Comparison of ENCODE assay signal across 1 cellular context in the genomic region with DNA sequence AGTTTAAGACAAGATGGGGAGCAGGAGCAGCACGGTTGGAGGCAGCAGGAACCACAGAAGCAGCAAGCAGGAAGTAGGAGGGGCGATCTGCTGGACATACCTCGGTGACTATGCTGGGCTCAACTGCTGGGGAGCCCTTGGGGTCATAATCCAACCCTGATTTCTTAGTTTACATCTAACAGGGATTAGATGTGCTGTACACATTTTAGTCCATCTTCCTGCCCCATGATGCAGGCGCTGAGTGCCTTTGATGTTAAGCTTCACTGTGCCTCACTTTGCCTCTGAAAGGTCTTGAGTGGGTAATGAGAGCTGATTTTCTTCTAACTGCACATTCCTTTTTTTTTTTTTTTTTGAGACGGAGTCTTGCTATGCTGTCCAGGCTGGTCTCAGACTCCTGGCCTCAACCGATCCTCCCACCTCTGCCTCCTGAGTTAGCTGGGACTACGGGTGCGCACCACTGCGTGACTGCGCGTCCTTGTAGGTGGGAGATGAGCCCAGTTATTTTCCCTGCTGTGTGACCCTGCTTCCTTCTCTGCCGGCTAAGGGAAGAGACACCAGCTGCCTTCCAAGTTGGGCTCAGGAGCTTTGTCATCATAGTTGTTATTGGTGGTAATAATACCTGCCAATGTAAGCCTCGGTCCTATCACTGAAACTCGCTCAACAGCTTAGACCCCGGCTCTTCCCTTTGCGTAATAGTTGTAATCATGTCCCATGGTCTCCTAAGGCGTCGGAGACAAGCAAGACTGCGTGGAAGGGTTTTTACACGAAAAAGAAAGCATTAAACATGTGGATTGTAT.
TF ChIP-seq lines count a peak whose summit lies in the region.

No MANE protein-coding gene starts in this region.

TF ChIP-seq in GM12878, 131 proteins besides CTCF, POLR2A, EP300 and RAD21 (continued from another document):
- TF ChIP-seq, protein P1, sequence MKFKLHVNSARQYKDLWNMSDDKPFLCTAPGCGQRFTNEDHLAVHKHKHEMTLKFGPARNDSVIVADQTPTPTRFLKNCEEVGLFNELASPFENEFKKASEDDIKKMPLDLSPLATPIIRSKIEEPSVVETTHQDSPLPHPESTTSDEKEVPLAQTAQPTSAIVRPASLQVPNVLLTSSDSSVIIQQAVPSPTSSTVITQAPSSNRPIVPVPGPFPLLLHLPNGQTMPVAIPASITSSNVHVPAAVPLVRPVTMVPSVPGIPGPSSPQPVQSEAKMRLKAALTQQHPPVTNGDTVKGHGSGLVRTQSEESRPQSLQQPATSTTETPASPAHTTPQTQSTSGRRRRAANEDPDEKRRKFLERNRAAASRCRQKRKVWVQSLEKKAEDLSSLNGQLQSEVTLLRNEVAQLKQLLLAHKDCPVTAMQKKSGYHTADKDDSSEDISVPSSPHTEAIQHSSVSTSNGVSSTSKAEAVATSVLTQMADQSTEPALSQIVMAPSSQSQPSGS (IDR thresholded peaks at IDR 0.05; ENCODE audit: low read length) = no peak
- TF ChIP-seq MYB (IDR thresholded peaks at IDR 0.05; ENCODE audit: borderline replicate concordance, low read depth, low read length) = no peak
- no peak for TF ChIP-seq SREBF2 (IDR thresholded peaks at IDR 0.05; ENCODE audit: low read length)
- TF ChIP-seq EZH2 (IDR thresholded peaks at IDR 0.05; ENCODE audit: borderline replicate concordance, control insufficient read depth, low read depth, low read length) = no peak
- TF ChIP-seq RCOR1 (conservative IDR thresholded peaks at IDR 0.05; ENCODE audit: low read depth, low read length) = no peak
- TF ChIP-seq TARDBP (IDR thresholded peaks at IDR 0.05; ENCODE audit: borderline replicate concordance) = no peak
- TF ChIP-seq NRF1 (conservative IDR thresholded peaks at IDR 0.05; ENCODE audit: low read depth, low read length) = no peak
- no peak for TF ChIP-seq BRCA1 (IDR thresholded peaks at IDR 0.05; ENCODE audit: low read depth, low read length)
- TF ChIP-seq, protein P2, sequence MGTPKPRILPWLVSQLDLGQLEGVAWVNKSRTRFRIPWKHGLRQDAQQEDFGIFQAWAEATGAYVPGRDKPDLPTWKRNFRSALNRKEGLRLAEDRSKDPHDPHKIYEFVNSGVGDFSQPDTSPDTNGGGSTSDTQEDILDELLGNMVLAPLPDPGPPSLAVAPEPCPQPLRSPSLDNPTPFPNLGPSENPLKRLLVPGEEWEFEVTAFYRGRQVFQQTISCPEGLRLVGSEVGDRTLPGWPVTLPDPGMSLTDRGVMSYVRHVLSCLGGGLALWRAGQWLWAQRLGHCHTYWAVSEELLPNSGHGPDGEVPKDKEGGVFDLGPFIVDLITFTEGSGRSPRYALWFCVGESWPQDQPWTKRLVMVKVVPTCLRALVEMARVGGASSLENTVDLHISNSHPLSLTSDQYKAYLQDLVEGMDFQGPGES (IDR thresholded peaks at IDR 0.05) = no peak
- TF ChIP-seq HCFC1 (IDR thresholded peaks at IDR 0.05; ENCODE audit: low read length) = no peak
- no peak for TF ChIP-seq KAT2A (conservative IDR thresholded peaks at IDR 0.05; ENCODE audit: control insufficient read depth, low read depth, low read length)
- no peak for TF ChIP-seq STAT3 (IDR thresholded peaks at IDR 0.05; ENCODE audit: low read depth, low read length)
